In the genomic region with DNA sequence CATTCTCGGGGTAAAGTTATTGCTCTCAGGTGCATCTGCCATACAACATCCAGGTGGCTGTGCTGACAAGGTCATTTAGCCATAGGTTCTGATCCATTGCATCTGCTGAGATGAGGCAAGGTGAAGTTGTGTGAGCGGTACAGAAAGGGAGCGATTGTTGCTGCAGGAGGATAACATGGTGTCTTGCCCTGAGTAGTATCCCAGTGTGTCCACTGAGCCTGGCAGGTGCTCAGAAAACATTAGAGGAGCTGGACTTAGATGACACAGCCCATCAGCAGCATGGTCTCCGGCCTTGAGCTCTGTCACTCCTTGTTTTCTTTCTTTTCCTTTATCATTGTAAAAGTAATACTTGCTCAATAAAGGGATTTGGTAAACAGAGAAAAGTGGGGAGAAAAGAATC, we compare ENCODE assay signal across 6 cellular contexts.
"Had no signal": no experiment of that assay in that cellular context is flagged by ENCODE, and none has a peak within 500 bp of the region (broad histone marks: within the 10 kb centered on the region; RNA-seq: fewer than 3 reads in every experiment).

No MANE protein-coding gene starts in this region.

- H3K27ac ChIP-seq: HL-60 had no signal

- H3K4me2 ChIP-seq: GM23338 had no signal

- DNase-seq: H9, HCEC 1CT had no signal

- H3K4me3 Mint-ChIP-seq: GM23338, H9 had no signal

- H3K9me3 Mint-ChIP-seq: GM23338, H9 had no signal

- ATAC-seq: GM23338, HepG2, K562 had no signal

- H3K4me3 ChIP-seq: GM23338, K562 had no signal
